In genomic region chr20:49046087-49046900, GRCh38 we compare ENCODE assay signal across 8 cellular contexts.
DNase-seq lines count a peak whose midpoint lies in the region; ATAC-seq lines count a peak whose summit lies in the region.

Gene CSE1L (plus strand): TSS chr20:49046312. CDS start chr20:49058464, 12,152 bp downstream.

- H3K4me1 ChIP-seq in BLaER1 treated with 17β-estradiol and CSF1 and Interleukin-3, amounts not matched to agents 10 nM and 100 nM: peaks cover 28 to 37% (median 33%) of the 10 kb centered on the region in 10 experiments

- DNase-seq in NCI-H748 (lab: John Stamatoyannopoulos, UW; ENCODE audit: unreplicated experiment): peak; percentile 93
- peak; percentile 92 for DNase-seq in activated CD4-positive, alpha-beta T cell treated with anti-CD3 and anti-CD28 coated beads, Interleukin-2, amount 50 U/mL, for 1 hour
- peak; percentile 96 for DNase-seq in dedifferentiated amniotic fluid mesenchymal stem cell (ENCODE audit: extremely low spot score)
- peak; percentile 98 for DNase-seq in left kidney (ENCODE audit: low read depth, low spot score)
- peak; percentile 93 for DNase-seq in stimulated activated CD4-positive, alpha-beta T cell treated with anti-CD3 and anti-CD28 coated beads, Interleukin-2, amount 100 ng/mL, for 24 hours

- H3K36me3 ChIP-seq in BLaER1 treated with 17β-estradiol and CSF1 and Interleukin-3, amounts not matched to agents 10 nM and 100 nM: peaks cover 8 to 40% (median 36%) of the 10 kb centered on the region in 11 experiments

- H3K27me3 ChIP-seq in BLaER1 treated with 17β-estradiol and CSF1 and Interleukin-3, amounts not matched to agents 10 nM and 100 nM: no peaks in the 10 kb centered on the region

- peak within 1 kb of the TSS; percentile 78 to 96 (median 88) for H3K4me3 ChIP-seq in BLaER1 treated with 17β-estradiol and CSF1 and Interleukin-3, amounts not matched to agents 10 nM and 100 nM

- ATAC-seq in GM19351 (IDR thresholded peaks at IDR 0.05; ENCODE audit: unreplicated experiment): peak; percentile 85
- ATAC-seq in HG03521 (IDR thresholded peaks at IDR 0.05; ENCODE audit: unreplicated experiment): peak; percentile 86

- peak within 1 kb of the TSS; percentile 83 to 96 (median 91) for H3K4me2 ChIP-seq in BLaER1 treated with 17β-estradiol and CSF1 and Interleukin-3, amounts not matched to agents 10 nM and 100 nM

- no peaks in the 10 kb centered on the region for H3K9me3 ChIP-seq in BLaER1 treated with 17β-estradiol and CSF1 and Interleukin-3, amounts not matched to agents 10 nM and 100 nM (replicated peaks in 1 of 11)

- peak within 1 kb of the TSS; percentile 90 to 99 (median 98) for H3K27ac ChIP-seq in BLaER1 treated with 17β-estradiol and CSF1 and Interleukin-3, amounts not matched to agents 10 nM and 100 nM

- peak within 1 kb of the TSS; percentile 91 to 99 (median 98) for H3K9ac ChIP-seq in BLaER1 treated with 17β-estradiol and CSF1 and Interleukin-3, amounts not matched to agents 10 nM and 100 nM

- peaks cover 25 to 43% (median 41%) of the 10 kb centered on the region in 11 experiments; a peak in 21 of 22 replicates for H4K20me1 ChIP-seq in BLaER1 treated with 17β-estradiol and CSF1 and Interleukin-3, amounts not matched to agents 10 nM and 100 nM

Comparison
In these comparisons a context has a peak if more than half of its experiments do, and no peak if none do; other contexts are left out.
1. Peak in every context shown above with its lines: DNase-seq, ATAC-seq, H3K4me3 ChIP-seq and H3K27ac ChIP-seq.